Comparison of ENCODE assay signal across 8 cellular contexts in genomic region chr10:15427836-15428414, GRCh38. TPM values are rescaled to one million over a fixed set of nuclear protein-coding genes. Genes with fewer than 3 reads are reported as not detected.
DNase-seq lines count a peak whose midpoint lies in the region; ATAC-seq and TF ChIP-seq lines count a peak whose summit lies in the region.

No MANE protein-coding gene starts in this region.

- no peaks in the 10 kb centered on the region for H3K9me3 ChIP-seq in SK-N-MC (ENCODE audit: low read depth, low read length)
- H3K9me3 ChIP-seq in upper lobe of left lung: no peaks in the 10 kb centered on the region

- no peak for TF ChIP-seq EP300 in upper lobe of left lung (IDR thresholded peaks at IDR 0.05)

- DNase-seq in AG20443 (ENCODE audit: low spot score) (peak; percentile 51), HCEC 1CT (peak; percentile 48), SK-N-MC (ENCODE audit: low read depth, low spot score) (peak; percentile 3), glomerular visceral epithelial cell (ENCODE audit: extremely low spot score) (peak; percentile 38), upper lobe of left lung (no peak)
- no peak for DNase-seq in activated naive CD4-positive, alpha-beta T cell treated with anti-CD3 and anti-CD28 coated beads, Interleukin-2, amount 50 U/mL, for 16 hours
- no peak for DNase-seq in activated CD8-positive, alpha-beta memory T cell treated with anti-CD3 and anti-CD28 coated beads, Interleukin-2, amount 50 U/mL, for 4 hours

- H3K36me3 ChIP-seq in SK-N-MC (ENCODE audit: insufficient read depth, low read length) (no peaks in the 10 kb centered on the region), upper lobe of left lung (no peaks in the 10 kb centered on the region)

- H3K9ac ChIP-seq in SK-N-MC (ENCODE audit: insufficient read length): no peak overlapping the region

- TF ChIP-seq CTCF in upper lobe of left lung (IDR thresholded peaks at IDR 0.05): peak in 5 of 6 experiments; percentile 22 to 38 (median 36)

- ATAC-seq in upper lobe of left lung (ENCODE audit: low FRiP score in 2 of 2) (peak in 1 of 2 donors; percentile 43), GM19397 (IDR thresholded peaks at IDR 0.05; ENCODE audit: unreplicated experiment) (no peak)

- 33 to 38% methylated on average over 5 of the region's 5 CpGs for WGBS in upper lobe of left lung, 2 donors

- H3K4me1 ChIP-seq in upper lobe of left lung: no peaks in the 10 kb centered on the region

- H3K27me3 ChIP-seq in upper lobe of left lung: no peaks in the 10 kb centered on the region

- no peak for TF ChIP-seq POLR2A in upper lobe of left lung (IDR thresholded peaks at IDR 0.05)

- H3K4me3 ChIP-seq in SK-N-MC: no peak overlapping the region
- H3K4me3 ChIP-seq in upper lobe of left lung: no peak overlapping the region

- H3K27ac ChIP-seq in SK-N-MC (no peak overlapping the region), upper lobe of left lung (no peak overlapping the region)

RNA-seq across cellular contexts. Expression of gene FAM171A1, which starts 56.8 kb away (rescaled TPM):
- total RNA-seq in upper lobe of left lung: 10 to 100 TPM in 1 of 6 donors, 1 to 10 TPM in 5; 3.7 to 19.4 (median 7.2) TPM

Comparison
In these comparisons a context has a peak if more than half of its experiments do, and no peak if none do; other contexts are left out.
1. DNase-seq: peak in AG20443 (single experiment), HCEC 1CT (single experiment), SK-N-MC (single experiment) and glomerular visceral epithelial cell (single experiment); none in upper lobe of left lung (0 of 2), activated naive CD4-positive, alpha-beta T cell treated with anti-CD3 and anti-CD28 coated beads, Interleukin-2, amount 50 U/mL, for 16 hours (single experiment) and activated CD8-positive, alpha-beta memory T cell treated with anti-CD3 and anti-CD28 coated beads, Interleukin-2, amount 50 U/mL, for 4 hours (single experiment).